ENCODE assay signal across 11 cellular contexts in genomic region chr7:149799397-149800168, GRCh38. TPM values are rescaled to one million over a fixed set of nuclear protein-coding genes. Genes with fewer than 3 reads are reported as not detected.
DNase-seq lines count a peak whose midpoint lies in the region; ATAC-seq and TF ChIP-seq lines count a peak whose summit lies in the region.
"Had no signal": no experiment of that assay in that cellular context is flagged by ENCODE, and none has a peak within 500 bp of the region (broad histone marks: within the 10 kb centered on the region; RNA-seq: fewer than 3 reads in every experiment).

No MANE protein-coding gene starts in this region.

- H3K9me3 ChIP-seq in neural progenitor cell (ENCODE audit: low read depth) (no peaks in the 10 kb centered on the region), esophagus muscularis mucosa (no peaks in the 10 kb centered on the region)

- H3K27me3 ChIP-seq in neural progenitor cell (no peaks in the 10 kb centered on the region), esophagus muscularis mucosa (peaks cover 0 to 6% (median 0%) of the 10 kb centered on the region in 4 donors)

- peak; percentile 29 for TF ChIP-seq CTCF in RWPE1 (conservative IDR thresholded peaks at IDR 0.05; ENCODE audit: low read depth)
- peak; percentile 15 for TF ChIP-seq CTCF in astrocyte of the spinal cord (IDR thresholded peaks at IDR 0.05; ENCODE audit: low read depth, low read length)
- TF ChIP-seq CTCF in neural progenitor cell (IDR thresholded peaks at IDR 0.05) = peak; percentile 71
- TF ChIP-seq CTCF in esophagus muscularis mucosa (IDR thresholded peaks at IDR 0.05) = peak in 1 of 3 experiments; percentile 26

- ATAC-seq in HG02981 (IDR thresholded peaks at IDR 0.05; ENCODE audit: unreplicated experiment) = no peak
- ATAC-seq in HG02588 (IDR thresholded peaks at IDR 0.05; ENCODE audit: unreplicated experiment) = no peak

- 76% methylated on average over 7 of the region's 8 CpGs for WGBS in esophagus muscularis mucosa

- POLR2A ChIA-PET in RWPE1 (lab: Yijun Ruan, JAX; ENCODE audit: low non-redundant PET) = no interaction called here

- intact Hi-C loops in esophagus muscularis mucosa (cut with DNase I) = loop anchor here (10.0 kb wide), 1 partner anchor 245 kb away; no protein-coding TSS in a partner anchor

- TF ChIP-seq POLR2A in esophagus muscularis mucosa (IDR thresholded peaks at IDR 0.05; ENCODE audit: low read depth) = no peak

- H3K4me3 ChIP-seq in astrocyte of the spinal cord (ENCODE audit: low read depth, low read length) = no peak overlapping the region
- no peak overlapping the region for H3K4me3 ChIP-seq in neural progenitor cell
- no peak overlapping the region for H3K4me3 ChIP-seq in esophagus muscularis mucosa
- H3K4me3 ChIP-seq: skin epidermis had no signal

- no peaks in the 10 kb centered on the region for H3K9me3 Mint-ChIP-seq in neural progenitor cell

- in situ Hi-C loops in astrocyte of the spinal cord (cut with HindIII; ENCODE audit: low sequenced_read_pairs) = no loop called here

- H3K4me1 ChIP-seq in neural progenitor cell = no peaks in the 10 kb centered on the region
- no peaks in the 10 kb centered on the region for H3K4me1 ChIP-seq in esophagus muscularis mucosa

- H3K27ac Mint-ChIP-seq in neural progenitor cell = no peak overlapping the region
- H3K27ac Mint-ChIP-seq: activated naive CD8-positive, alpha-beta T cell had no signal

- peaks cover 16% of the 10 kb centered on the region for H3K4me1 Mint-ChIP-seq in neural progenitor cell

- no peak overlapping the region for H2AFZ ChIP-seq in neural progenitor cell (replicated peaks)

- no peaks in the 10 kb centered on the region for H3K36me3 Mint-ChIP-seq in neural progenitor cell
- H3K36me3 Mint-ChIP-seq: activated naive CD8-positive, alpha-beta T cell had no signal

- H3K27ac ChIP-seq in RWPE1 = no peak overlapping the region
- H3K27ac ChIP-seq in neural progenitor cell = no peak overlapping the region
- no peak overlapping the region for H3K27ac ChIP-seq in esophagus muscularis mucosa (replicated peaks in 1 of 4)
- H3K27ac ChIP-seq: C4-2B, skin epidermis had no signal

- H3K27me3 Mint-ChIP-seq in neural progenitor cell (ENCODE audit: insufficient read depth, low read depth) = peaks cover 5% of the 10 kb centered on the region
- H3K27me3 Mint-ChIP-seq: activated naive CD8-positive, alpha-beta T cell had no signal

- DNase-seq in NCI-H748 (lab: John Stamatoyannopoulos, UW; ENCODE audit: unreplicated experiment) (peak; percentile 40), NCI-H748 treated with DMSO at 0.1 percent for 48 hours (lab: John Stamatoyannopoulos, UW) (no peak), RWPE1 (ENCODE audit: low spot score) (no peak), astrocyte of the spinal cord (ENCODE audit: low read depth, low spot score) (no peak), neural progenitor cell (ENCODE audit: low spot score) (peak; percentile 73), esophagus muscularis mucosa (ENCODE audit: extremely low spot score) (no peak)

- H3F3A ChIP-seq in neural progenitor cell (ENCODE audit: low read depth) = no peaks in the 10 kb centered on the region

- no peaks in the 10 kb centered on the region for H3K79me2 ChIP-seq in neural progenitor cell (ENCODE audit: low read depth)

- H3K4me2 ChIP-seq in neural progenitor cell = no peak overlapping the region

- H3K36me3 ChIP-seq in neural progenitor cell = no peaks in the 10 kb centered on the region
- H3K36me3 ChIP-seq in esophagus muscularis mucosa = no peaks in the 10 kb centered on the region

- CTCF ChIA-PET in RWPE1 (lab: Yijun Ruan, JAX) = interaction anchor here (0.6 kb wide), 1 partner anchor 81 kb away, joined by 3 read pairs; no protein-coding TSS in a partner anchor

- TF ChIP-seq EP300 in esophagus muscularis mucosa (IDR thresholded peaks at IDR 0.05) = no peak

- no peaks in the 10 kb centered on the region for H4K20me1 ChIP-seq in neural progenitor cell (ENCODE audit: low read depth)

- no peak overlapping the region for H3K9ac ChIP-seq in neural progenitor cell

- no peak overlapping the region for H3K4me3 Mint-ChIP-seq in neural progenitor cell
- H3K4me3 Mint-ChIP-seq: activated naive CD8-positive, alpha-beta T cell had no signal

RNA-seq across cellular contexts. Expression of gene ZNF467, which starts 26.2 kb away (rescaled TPM):
- total RNA-seq in neural progenitor cell (ENCODE audit: low replicate concordance) (0.17 and 1.7 TPM in 2 replicates), esophagus muscularis mucosa (10 to 100 TPM; 10.3 to 12.4 (median 11.0) TPM)

RNA-seq across cellular contexts. Expression of gene ZNF862, which starts 38.6 kb away (rescaled TPM):
- total RNA-seq in neural progenitor cell (ENCODE audit: low replicate concordance) (5.9 and 12.6 TPM in 2 replicates), esophagus muscularis mucosa (10 to 100 TPM in 3 of 4 donors, 1 to 10 TPM in 1; 9.1 to 17.1 (median 13.3) TPM)

Comparison
In these comparisons a context has a peak if more than half of its experiments do, and no peak if none do; other contexts are left out.
1. DNase-seq: peak in NCI-H748 (single experiment) and neural progenitor cell (single experiment); none in NCI-H748 treated with DMSO at 0.1 percent for 48 hours (single experiment), RWPE1 (single experiment), astrocyte of the spinal cord (single experiment) and esophagus muscularis mucosa (single experiment).